10 cellular contexts compared by ENCODE assay signal in the genomic region with DNA sequence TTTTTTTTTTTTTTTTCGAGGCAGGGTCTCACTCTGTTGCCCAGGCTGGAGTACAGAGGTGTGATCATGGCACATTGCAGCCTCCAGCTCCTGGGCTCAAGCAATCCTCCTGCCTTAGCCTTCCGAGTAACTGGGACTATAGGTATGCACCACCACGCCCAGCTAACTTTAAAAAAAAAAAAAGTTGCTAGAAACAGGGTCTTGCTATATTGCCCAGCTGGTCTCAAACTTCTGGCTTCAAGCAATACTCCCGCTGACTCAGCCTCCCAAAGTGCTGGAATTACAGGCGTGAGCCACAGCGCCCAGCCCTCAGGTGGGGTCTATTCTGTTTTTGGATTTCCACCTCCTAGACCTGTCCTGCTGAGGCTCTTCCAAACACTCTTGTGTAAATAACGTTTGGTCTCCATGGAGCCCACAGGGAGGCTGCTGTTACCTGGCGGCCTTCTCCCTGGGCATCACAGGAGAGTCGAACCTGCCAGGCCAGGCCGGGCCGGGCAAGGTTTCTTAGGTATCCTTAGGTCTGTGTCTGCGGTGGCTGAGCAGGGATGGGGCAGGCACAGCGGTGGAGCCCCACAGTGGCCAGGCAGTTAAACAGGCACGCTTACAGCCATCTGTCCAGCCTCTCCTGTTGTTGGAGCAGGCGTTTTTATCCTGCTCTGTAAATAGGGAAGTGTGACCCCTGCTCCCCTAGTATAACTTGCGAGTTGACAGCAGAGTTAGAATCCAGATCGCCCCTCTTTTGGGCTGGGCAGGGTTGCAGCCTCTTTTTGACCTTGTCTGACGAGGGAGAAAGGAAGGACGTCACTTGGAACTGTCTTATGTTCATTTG. TPM values are rescaled to one million over a fixed set of nuclear protein-coding genes. Genes with fewer than 3 reads are reported as not detected.
A peak's percentile ranks its signal among the peaks of the same experiment; 100 is the strongest.
DNase-seq lines count a peak whose midpoint lies in the region; ATAC-seq, FAIRE-seq and TF ChIP-seq lines count a peak whose summit lies in the region.
"Had no signal": no experiment of that assay in that cellular context is flagged by ENCODE, and none has a peak within 500 bp of the region (broad histone marks: within the 10 kb centered on the region; RNA-seq: fewer than 3 reads in every experiment).

No MANE protein-coding gene starts in this region.

- no peaks in the 10 kb centered on the region for H3K9me1 ChIP-seq in endothelial cell of umbilical vein (replicated peaks; ENCODE audit: control insufficient read depth, extremely low read depth, insufficient read depth, low read length)

- intact Hi-C loops in endothelial cell of umbilical vein (cut with micrococcal nuclease), result no loop called here

- H3K9me3 ChIP-seq in endothelial cell of umbilical vein (replicated peaks; ENCODE audit: control insufficient read depth, insufficient read depth, low read length), result no peaks in the 10 kb centered on the region

- no peaks in the 10 kb centered on the region for H3K27me3 ChIP-seq in endothelial cell of umbilical vein (ENCODE audit: control insufficient read depth in 2 of 2, insufficient read depth in 2 of 2, low read length in 2 of 2)

- CTCF ChIA-PET in endothelial cell of umbilical vein (lab: Charles Lee), result interaction anchor here (1.4 kb wide), 1 partner anchor 18 kb away, joined by 3 read pairs; no protein-coding TSS in a partner anchor

- H3K36me3 ChIP-seq in endothelial cell of umbilical vein (ENCODE audit: control insufficient read depth in 2 of 2, extremely low read depth in 1 of 2, insufficient read depth in 2 of 2, low read length in 2 of 2), result peaks cover 0 to 4% of the 10 kb centered on the region in 2 experiments

- dilution Hi-C loops in endothelial cell of umbilical vein (cut with MboI; ENCODE audit: extremely low pct_ligation_motif_present, low sequenced_read_pairs), result no loop called here

- ATAC-seq in HG03354 (IDR thresholded peaks at IDR 0.05; ENCODE audit: poor library complexity, severe bottlenecking, unreplicated experiment), result no peak
- no peak for ATAC-seq in HG03432 (IDR thresholded peaks at IDR 0.05; ENCODE audit: unreplicated experiment)
- no peak for ATAC-seq in GM21786 (IDR thresholded peaks at IDR 0.05; ENCODE audit: unreplicated experiment)

- BruUV-seq in endothelial cell of umbilical vein (replicated peaks; lab: Mats Ljungman, UMichigan), result no TSS peak

- H3K79me2 ChIP-seq in endothelial cell of umbilical vein (ENCODE audit: control insufficient read depth, insufficient read depth, low read length), result peaks cover 38% of the 10 kb centered on the region

- H4K20me1 ChIP-seq in endothelial cell of umbilical vein (replicated peaks; ENCODE audit: control insufficient read depth, extremely low read depth, insufficient read depth, low read length), result peaks cover 2% of the 10 kb centered on the region

- POLR2A ChIA-PET in endothelial cell of umbilical vein (lab: Charles Lee), result no interaction called here

- TF ChIP-seq POLR2A in endothelial cell of umbilical vein (IDR thresholded peaks at IDR 0.05; ENCODE audit: low read depth, low read length), result no peak

- H3K9ac ChIP-seq in endothelial cell of umbilical vein (replicated peaks; ENCODE audit: extremely low read depth, insufficient read depth, low read length), result no peak overlapping the region

- DNase-seq in NCI-H226 (peak; percentile 7), endothelial cell of umbilical vein (ENCODE audit: low read depth, low spot score) (peak; percentile 39), mucosa of gallbladder (ENCODE audit: low spot score) (peak; percentile 62), SIG-M5 (lab: John Stamatoyannopoulos, UW) (no peak)
- DNase-seq: NCI-H446 treated with DMSO at 0.1 percent for 48 hours had no signal

- no peak for FAIRE-seq in endothelial cell of umbilical vein (lab: Jason Lieb, UNC)

- TF ChIP-seq CTCF in 22Rv1 (IDR thresholded peaks at IDR 0.05) (peak; percentile 31; the same call in 1 of the 2 replicates), endothelial cell of umbilical vein (IDR thresholded peaks at IDR 0.05; ENCODE audit: extremely low read depth in 1 of 2, insufficient read depth in 1 of 2, low read depth in 1 of 2, low read length in 2 of 2) (peak; percentile 7 to 38)

- H3K4me2 ChIP-seq in endothelial cell of umbilical vein (ENCODE audit: insufficient read depth, low read length), result no peak overlapping the region

- no peak overlapping the region for H3K4me3 ChIP-seq in endothelial cell of umbilical vein (replicated peaks in 1 of 3; ENCODE audit: insufficient read depth in 1 of 3, low read depth in 1 of 3, low read length in 3 of 3)

- no peak overlapping the region for H3K27ac ChIP-seq in 22Rv1
- H3K27ac ChIP-seq in endothelial cell of umbilical vein (ENCODE audit: insufficient read depth, low read depth, low read length), result no peak overlapping the region
- H3K27ac ChIP-seq: C4-2B had no signal

- no peaks in the 10 kb centered on the region for H3K4me1 ChIP-seq in endothelial cell of umbilical vein (ENCODE audit: control insufficient read depth, extremely low read depth, insufficient read depth, low read length)

- no peak overlapping the region for H2AFZ ChIP-seq in endothelial cell of umbilical vein (ENCODE audit: low read depth, low read length)

TF ChIP-seq in endothelial cell of umbilical vein, 7 proteins besides CTCF, POLR2A, EP300 and RAD21:
- TF ChIP-seq FOS (IDR thresholded peaks at IDR 0.05; ENCODE audit: borderline replicate concordance, insufficient read depth, low read length), result no peak
- no peak for TF ChIP-seq GATA2 (IDR thresholded peaks at IDR 0.05; ENCODE audit: insufficient read depth, insufficient read length, low read depth, low read length)
- no peak for TF ChIP-seq POLR2AphosphoS5 (IDR thresholded peaks at IDR 0.05; ENCODE audit: insufficient read depth, low read depth, low read length)
- TF ChIP-seq, protein P1, sequence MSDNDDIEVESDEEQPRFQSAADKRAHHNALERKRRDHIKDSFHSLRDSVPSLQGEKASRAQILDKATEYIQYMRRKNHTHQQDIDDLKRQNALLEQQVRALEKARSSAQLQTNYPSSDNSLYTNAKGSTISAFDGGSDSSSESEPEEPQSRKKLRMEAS (IDR thresholded peaks at IDR 0.05; ENCODE audit: insufficient read depth, insufficient read length), result no peak
- TF ChIP-seq MYC (IDR thresholded peaks at IDR 0.05; ENCODE audit: low read depth, low read length), result no peak
- TF ChIP-seq JUN (IDR thresholded peaks at IDR 0.05; ENCODE audit: borderline replicate concordance, insufficient read depth, insufficient read length, low read depth), result no peak
- no peak for TF ChIP-seq EZH2 (IDR thresholded peaks at IDR 0.05; ENCODE audit: borderline replicate concordance, low read depth, low read length, severe bottlenecking)

RNA-seq across cellular contexts. Expression of a gene that starts 18.8 kb away (rescaled TPM):
- 67.5 and 71.5 TPM in 2 replicates for total RNA-seq in endothelial cell of umbilical vein
- polyA plus RNA-seq in endothelial cell of umbilical vein, result 59.1 and 60.6 TPM in 2 replicates
- 49.3 and 57.8 TPM in 2 replicates for polyA plus RNA-seq in endothelial cell of umbilical vein (2011; cell fraction: cytosol; rRNA removed)
- polyA plus RNA-seq in endothelial cell of umbilical vein (2011; cell fraction: nucleus; rRNA removed), result 97.8 and 120 TPM in 2 replicates
- 40.8 and 41.2 TPM in 2 replicates for polyA plus RNA-seq in endothelial cell of umbilical vein (2012)
- 42.4 and 49.8 TPM in 2 replicates for polyA minus RNA-seq in endothelial cell of umbilical vein
- polyA minus RNA-seq in endothelial cell of umbilical vein (2011; cell fraction: cytosol; rRNA and poly(A)+ RNA removed), result 39.8 TPM
- polyA minus RNA-seq in endothelial cell of umbilical vein (2011; cell fraction: nucleus; rRNA and poly(A)+ RNA removed), result 22.8 and 29.7 TPM in 2 replicates
- 71.2 TPM for total RNA-seq in mucosa of gallbladder

RNA-seq across cellular contexts. Expression of a gene that starts 33.1 kb away (rescaled TPM):
- total RNA-seq in endothelial cell of umbilical vein, result 0.76 and 1.1 TPM in 2 replicates
- 0.90 and 1.4 TPM in 2 replicates for polyA plus RNA-seq in endothelial cell of umbilical vein
- polyA plus RNA-seq in endothelial cell of umbilical vein (2011; cell fraction: cytosol; rRNA removed), result 0.28 and 0.59 TPM in 2 replicates
- polyA plus RNA-seq in endothelial cell of umbilical vein (2011; cell fraction: nucleus; rRNA removed), result 4.5 and 5.4 TPM in 2 replicates
- polyA plus RNA-seq in endothelial cell of umbilical vein (2012), result 0.41 and 0.49 TPM in 2 replicates
- 0.51 and 0.81 TPM in 2 replicates for polyA minus RNA-seq in endothelial cell of umbilical vein
- polyA minus RNA-seq in endothelial cell of umbilical vein (2011; cell fraction: cytosol; rRNA and poly(A)+ RNA removed), result not detected
- 1.3 and 2.4 TPM in 2 replicates for polyA minus RNA-seq in endothelial cell of umbilical vein (2011; cell fraction: nucleus; rRNA and poly(A)+ RNA removed)
- total RNA-seq in mucosa of gallbladder, result 10.1 TPM

RNA-seq across cellular contexts. Expression of a gene that starts 39.4 kb away (rescaled TPM):
- total RNA-seq in endothelial cell of umbilical vein (not detected in 2 replicates), mucosa of gallbladder (4.9 TPM)
- polyA plus RNA-seq in endothelial cell of umbilical vein, result not detected in 2 replicates
- not detected in 2 replicates for polyA plus RNA-seq in endothelial cell of umbilical vein (2011; cell fraction: cytosol; rRNA removed)
- polyA plus RNA-seq in endothelial cell of umbilical vein (2011; cell fraction: nucleus; rRNA removed), result not detected in 2 replicates
- polyA plus RNA-seq in endothelial cell of umbilical vein (2012), result 0.14 TPM in 1 of 2 replicates, not detected in the other
- polyA minus RNA-seq in endothelial cell of umbilical vein, result not detected in 2 replicates
- polyA minus RNA-seq in endothelial cell of umbilical vein (2011; cell fraction: cytosol; rRNA and poly(A)+ RNA removed), result not detected
- not detected in 2 replicates for polyA minus RNA-seq in endothelial cell of umbilical vein (2011; cell fraction: nucleus; rRNA and poly(A)+ RNA removed)

RNA-seq across cellular contexts. Expression of a gene that starts 55.7 kb away (rescaled TPM):
- total RNA-seq in endothelial cell of umbilical vein, result 363 and 394 TPM in 2 replicates
- 414 and 436 TPM in 2 replicates for polyA plus RNA-seq in endothelial cell of umbilical vein
- polyA plus RNA-seq in endothelial cell of umbilical vein (2011; cell fraction: cytosol; rRNA removed), result 349 and 462 TPM in 2 replicates
- 354 and 389 TPM in 2 replicates for polyA plus RNA-seq in endothelial cell of umbilical vein (2011; cell fraction: nucleus; rRNA removed)
- polyA plus RNA-seq in endothelial cell of umbilical vein (2012), result 254 and 300 TPM in 2 replicates
- polyA minus RNA-seq in endothelial cell of umbilical vein, result 209 and 240 TPM in 2 replicates
- polyA minus RNA-seq in endothelial cell of umbilical vein (2011; cell fraction: cytosol; rRNA and poly(A)+ RNA removed), result 1.9 TPM
- 110 and 175 TPM in 2 replicates for polyA minus RNA-seq in endothelial cell of umbilical vein (2011; cell fraction: nucleus; rRNA and poly(A)+ RNA removed)
- total RNA-seq in mucosa of gallbladder, result 534 TPM
